Comparison of ENCODE assay signal across 1 cellular context in the genomic region with DNA sequence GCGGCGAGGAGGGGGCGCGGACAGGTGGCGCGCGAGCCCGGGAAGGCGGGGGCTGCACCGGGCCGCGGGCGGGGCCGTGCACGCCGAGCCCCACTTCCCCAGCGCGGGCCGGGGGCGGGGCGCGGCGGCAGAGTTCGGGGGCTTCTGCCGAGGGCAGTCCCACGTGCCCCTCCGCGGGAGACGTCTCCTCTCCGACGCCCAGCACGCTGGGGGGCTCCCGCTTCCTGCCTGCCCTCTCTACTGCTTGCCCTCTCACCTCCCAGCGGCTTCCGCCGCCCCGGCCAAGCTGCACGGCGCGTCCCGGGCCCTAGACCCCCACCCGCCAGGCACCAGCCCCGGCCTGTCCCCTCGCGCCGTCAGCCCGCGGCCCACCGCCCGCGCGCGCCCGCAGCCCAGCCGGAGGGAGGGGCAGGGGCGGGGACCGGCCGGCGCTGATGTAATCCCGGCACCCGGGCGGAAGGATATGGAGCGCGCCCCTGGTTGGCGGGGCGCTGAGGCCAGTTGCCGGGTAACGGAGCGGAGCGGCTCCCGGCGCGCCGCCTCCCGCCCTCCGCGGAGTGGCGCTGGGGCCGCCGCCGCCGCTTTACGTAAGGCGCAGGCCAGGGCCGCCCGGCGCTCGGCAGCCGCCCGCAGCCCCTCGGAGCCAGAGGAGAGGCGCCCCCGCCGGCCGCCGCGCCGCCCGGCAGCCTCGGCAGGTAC.
TF ChIP-seq lines count a peak whose summit lies in the region.

A gene with protein sequence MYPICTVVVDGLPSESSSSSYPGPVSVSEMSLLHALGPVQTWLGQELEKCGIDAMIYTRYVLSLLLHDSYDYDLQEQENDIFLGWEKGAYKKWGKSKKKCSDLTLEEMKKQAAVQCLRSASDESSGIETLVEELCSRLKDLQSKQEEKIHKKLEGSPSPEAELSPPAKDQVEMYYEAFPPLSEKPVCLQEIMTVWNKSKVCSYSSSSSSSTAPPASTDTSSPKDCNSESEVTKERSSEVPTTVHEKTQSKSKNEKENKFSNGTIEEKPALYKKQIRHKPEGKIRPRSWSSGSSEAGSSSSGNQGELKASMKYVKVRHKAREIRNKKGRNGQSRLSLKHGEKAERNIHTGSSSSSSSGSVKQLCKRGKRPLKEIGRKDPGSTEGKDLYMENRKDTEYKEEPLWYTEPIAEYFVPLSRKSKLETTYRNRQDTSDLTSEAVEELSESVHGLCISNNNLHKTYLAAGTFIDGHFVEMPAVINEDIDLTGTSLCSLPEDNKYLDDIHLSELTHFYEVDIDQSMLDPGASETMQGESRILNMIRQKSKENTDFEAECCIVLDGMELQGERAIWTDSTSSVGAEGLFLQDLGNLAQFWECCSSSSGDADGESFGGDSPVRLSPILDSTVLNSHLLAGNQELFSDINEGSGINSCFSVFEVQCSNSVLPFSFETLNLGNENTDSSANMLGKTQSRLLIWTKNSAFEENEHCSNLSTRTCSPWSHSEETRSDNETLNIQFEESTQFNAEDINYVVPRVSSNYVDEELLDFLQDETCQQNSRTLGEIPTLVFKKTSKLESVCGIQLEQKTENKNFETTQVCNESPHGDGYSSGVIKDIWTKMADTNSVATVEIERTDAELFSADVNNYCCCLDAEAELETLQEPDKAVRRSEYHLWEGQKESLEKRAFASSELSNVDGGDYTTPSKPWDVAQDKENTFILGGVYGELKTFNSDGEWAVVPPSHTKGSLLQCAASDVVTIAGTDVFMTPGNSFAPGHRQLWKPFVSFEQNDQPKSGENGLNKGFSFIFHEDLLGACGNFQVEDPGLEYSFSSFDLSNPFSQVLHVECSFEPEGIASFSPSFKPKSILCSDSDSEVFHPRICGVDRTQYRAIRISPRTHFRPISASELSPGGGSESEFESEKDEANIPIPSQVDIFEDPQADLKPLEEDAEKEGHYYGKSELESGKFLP (N-terminal part only) (plus strand): TSS at position 581 of the 699 bp plus-strand sequence. CDS start 41,727 bp downstream, outside the sequence.

TF ChIP-seq in HepG2, 621 proteins besides CTCF, POLR2A, EP300 and RAD21 (continued from another document and continues in another):
- TF ChIP-seq CENPX (CRISPR knock-in tag; IDR thresholded peaks at IDR 0.05) (no peak), ZNF496 (CRISPR knock-in tag; IDR thresholded peaks at IDR 0.05; ENCODE audit: insufficient replicate concordance) (no peak), CENPT (CRISPR knock-in tag; IDR thresholded peaks at IDR 0.05; ENCODE audit: low read depth) (peak; percentile 27; the same call in 1 of the 2 replicates), KDM5A (IDR thresholded peaks at IDR 0.05; ENCODE audit: borderline replicate concordance, low read length) (no peak), HNF4G (IDR thresholded peaks at IDR 0.05; ENCODE audit: borderline replicate concordance, low read depth, low read length) (no peak), HNF4G (CRISPR knock-in tag; IDR thresholded peaks at IDR 0.05; ENCODE audit: borderline replicate concordance, low read depth) (no peak; the same call in 1 of the 2 replicates), ZBTB1 (CRISPR knock-in tag; IDR thresholded peaks at IDR 0.05; ENCODE audit: borderline replicate concordance) (no peak), SIX1 (CRISPR knock-in tag; IDR thresholded peaks at IDR 0.05; ENCODE audit: borderline replicate concordance) (no peak), SP2 (CRISPR knock-in tag; IDR thresholded peaks at IDR 0.05) (peak; percentile 71), NR2F6 (IDR thresholded peaks at IDR 0.05) (no peak), NR2F6 (CRISPR knock-in tag; IDR thresholded peaks at IDR 0.05) (no peak), TCF12 (IDR thresholded peaks at IDR 0.05) (no peak), TCF12 (CRISPR knock-in tag; IDR thresholded peaks at IDR 0.05) (no peak), HOXA7 (CRISPR knock-in tag; IDR thresholded peaks at IDR 0.05) (no peak), ZNF652 (CRISPR knock-in tag; IDR thresholded peaks at IDR 0.05; ENCODE audit: borderline replicate concordance, low read depth) (no peak), XBP1 (CRISPR knock-in tag; IDR thresholded peaks at IDR 0.05) (no peak), HHEX (CRISPR knock-in tag; IDR thresholded peaks at IDR 0.05) (no peak), GLI4 (CRISPR knock-in tag; IDR thresholded peaks at IDR 0.05; ENCODE audit: borderline replicate concordance) (no peak), GATAD2A (CRISPR knock-in tag; IDR thresholded peaks at IDR 0.05) (no peak), KMT2B (CRISPR knock-in tag; IDR thresholded peaks at IDR 0.05) (peak; percentile 16; the same call in 1 of the 2 replicates), TEAD2 (CRISPR knock-in tag; IDR thresholded peaks at IDR 0.05) (no peak), ZIK1 (CRISPR knock-in tag; IDR thresholded peaks at IDR 0.05; ENCODE audit: borderline replicate concordance, low read depth) (peak; percentile 89), MLLT10 (CRISPR knock-in tag; IDR thresholded peaks at IDR 0.05) (no peak), ZNF274 (CRISPR knock-in tag; IDR thresholded peaks at IDR 0.05) (no peak), ZNF644 (CRISPR knock-in tag; IDR thresholded peaks at IDR 0.05; ENCODE audit: low read depth) (no peak), JUNB (CRISPR knock-in tag; IDR thresholded peaks at IDR 0.05; ENCODE audit: borderline replicate concordance) (no peak), PPARG (CRISPR knock-in tag; conservative IDR thresholded peaks at IDR 0.05) (no peak), DPF2 (CRISPR knock-in tag; IDR thresholded peaks at IDR 0.05; ENCODE audit: borderline replicate concordance, low read depth) (no peak), ZSCAN22 (CRISPR knock-in tag; IDR thresholded peaks at IDR 0.05) (no peak), ZNF543 (CRISPR knock-in tag; IDR thresholded peaks at IDR 0.05) (no peak), ZNF34 (CRISPR knock-in tag; IDR thresholded peaks at IDR 0.05; ENCODE audit: borderline replicate concordance) (peak; percentile 59; the same call in 1 of the 2 replicates)
- TF ChIP-seq, protein P1, sequence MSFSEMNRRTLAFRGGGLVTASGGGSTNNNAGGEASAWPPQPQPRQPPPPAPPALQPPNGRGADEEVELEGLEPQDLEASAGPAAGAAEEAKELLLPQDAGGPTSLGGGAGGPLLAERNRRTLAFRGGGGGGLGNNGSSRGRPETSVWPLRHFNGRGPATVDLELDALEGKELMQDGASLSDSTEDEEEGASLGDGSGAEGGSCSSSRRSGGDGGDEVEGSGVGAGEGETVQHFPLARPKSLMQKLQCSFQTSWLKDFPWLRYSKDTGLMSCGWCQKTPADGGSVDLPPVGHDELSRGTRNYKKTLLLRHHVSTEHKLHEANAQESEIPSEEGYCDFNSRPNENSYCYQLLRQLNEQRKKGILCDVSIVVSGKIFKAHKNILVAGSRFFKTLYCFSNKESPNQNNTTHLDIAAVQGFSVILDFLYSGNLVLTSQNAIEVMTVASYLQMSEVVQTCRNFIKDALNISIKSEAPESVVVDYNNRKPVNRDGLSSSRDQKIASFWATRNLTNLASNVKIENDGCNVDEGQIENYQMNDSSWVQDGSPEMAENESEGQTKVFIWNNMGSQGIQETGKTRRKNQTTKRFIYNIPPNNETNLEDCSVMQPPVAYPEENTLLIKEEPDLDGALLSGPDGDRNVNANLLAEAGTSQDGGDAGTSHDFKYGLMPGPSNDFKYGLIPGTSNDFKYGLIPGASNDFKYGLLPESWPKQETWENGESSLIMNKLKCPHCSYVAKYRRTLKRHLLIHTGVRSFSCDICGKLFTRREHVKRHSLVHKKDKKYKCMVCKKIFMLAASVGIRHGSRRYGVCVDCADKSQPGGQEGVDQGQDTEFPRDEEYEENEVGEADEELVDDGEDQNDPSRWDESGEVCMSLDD (CRISPR knock-in tag; IDR thresholded peaks at IDR 0.05; ENCODE audit: borderline replicate concordance) = no peak
- TF ChIP-seq, protein P2, sequence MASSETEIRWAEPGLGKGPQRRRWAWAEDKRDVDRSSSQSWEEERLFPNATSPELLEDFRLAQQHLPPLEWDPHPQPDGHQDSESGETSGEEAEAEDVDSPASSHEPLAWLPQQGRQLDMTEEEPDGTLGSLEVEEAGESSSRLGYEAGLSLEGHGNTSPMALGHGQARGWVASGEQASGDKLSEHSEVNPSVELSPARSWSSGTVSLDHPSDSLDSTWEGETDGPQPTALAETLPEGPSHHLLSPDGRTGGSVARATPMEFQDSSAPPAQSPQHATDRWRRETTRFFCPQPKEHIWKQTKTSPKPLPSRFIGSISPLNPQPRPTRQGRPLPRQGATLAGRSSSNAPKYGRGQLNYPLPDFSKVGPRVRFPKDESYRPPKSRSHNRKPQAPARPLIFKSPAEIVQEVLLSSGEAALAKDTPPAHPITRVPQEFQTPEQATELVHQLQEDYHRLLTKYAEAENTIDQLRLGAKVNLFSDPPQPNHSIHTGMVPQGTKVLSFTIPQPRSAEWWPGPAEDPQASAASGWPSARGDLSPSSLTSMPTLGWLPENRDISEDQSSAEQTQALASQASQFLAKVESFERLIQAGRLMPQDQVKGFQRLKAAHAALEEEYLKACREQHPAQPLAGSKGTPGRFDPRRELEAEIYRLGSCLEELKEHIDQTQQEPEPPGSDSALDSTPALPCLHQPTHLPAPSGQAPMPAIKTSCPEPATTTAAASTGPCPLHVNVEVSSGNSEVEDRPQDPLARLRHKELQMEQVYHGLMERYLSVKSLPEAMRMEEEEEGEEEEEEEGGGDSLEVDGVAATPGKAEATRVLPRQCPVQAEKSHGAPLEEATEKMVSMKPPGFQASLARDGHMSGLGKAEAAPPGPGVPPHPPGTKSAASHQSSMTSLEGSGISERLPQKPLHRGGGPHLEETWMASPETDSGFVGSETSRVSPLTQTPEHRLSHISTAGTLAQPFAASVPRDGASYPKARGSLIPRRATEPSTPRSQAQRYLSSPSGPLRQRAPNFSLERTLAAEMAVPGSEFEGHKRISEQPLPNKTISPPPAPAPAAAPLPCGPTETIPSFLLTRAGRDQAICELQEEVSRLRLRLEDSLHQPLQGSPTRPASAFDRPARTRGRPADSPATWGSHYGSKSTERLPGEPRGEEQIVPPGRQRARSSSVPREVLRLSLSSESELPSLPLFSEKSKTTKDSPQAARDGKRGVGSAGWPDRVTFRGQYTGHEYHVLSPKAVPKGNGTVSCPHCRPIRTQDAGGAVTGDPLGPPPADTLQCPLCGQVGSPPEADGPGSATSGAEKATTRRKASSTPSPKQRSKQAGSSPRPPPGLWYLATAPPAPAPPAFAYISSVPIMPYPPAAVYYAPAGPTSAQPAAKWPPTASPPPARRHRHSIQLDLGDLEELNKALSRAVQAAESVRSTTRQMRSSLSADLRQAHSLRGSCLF (CRISPR knock-in tag; IDR thresholded peaks at IDR 0.05; ENCODE audit: borderline replicate concordance) = no peak
- TF ChIP-seq, protein P3, sequence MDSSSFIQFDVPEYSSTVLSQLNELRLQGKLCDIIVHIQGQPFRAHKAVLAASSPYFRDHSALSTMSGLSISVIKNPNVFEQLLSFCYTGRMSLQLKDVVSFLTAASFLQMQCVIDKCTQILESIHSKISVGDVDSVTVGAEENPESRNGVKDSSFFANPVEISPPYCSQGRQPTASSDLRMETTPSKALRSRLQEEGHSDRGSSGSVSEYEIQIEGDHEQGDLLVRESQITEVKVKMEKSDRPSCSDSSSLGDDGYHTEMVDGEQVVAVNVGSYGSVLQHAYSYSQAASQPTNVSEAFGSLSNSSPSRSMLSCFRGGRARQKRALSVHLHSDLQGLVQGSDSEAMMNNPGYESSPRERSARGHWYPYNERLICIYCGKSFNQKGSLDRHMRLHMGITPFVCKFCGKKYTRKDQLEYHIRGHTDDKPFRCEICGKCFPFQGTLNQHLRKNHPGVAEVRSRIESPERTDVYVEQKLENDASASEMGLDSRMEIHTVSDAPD (CRISPR knock-in tag; IDR thresholded peaks at IDR 0.05) = no peak
- TF ChIP-seq, protein P4, sequence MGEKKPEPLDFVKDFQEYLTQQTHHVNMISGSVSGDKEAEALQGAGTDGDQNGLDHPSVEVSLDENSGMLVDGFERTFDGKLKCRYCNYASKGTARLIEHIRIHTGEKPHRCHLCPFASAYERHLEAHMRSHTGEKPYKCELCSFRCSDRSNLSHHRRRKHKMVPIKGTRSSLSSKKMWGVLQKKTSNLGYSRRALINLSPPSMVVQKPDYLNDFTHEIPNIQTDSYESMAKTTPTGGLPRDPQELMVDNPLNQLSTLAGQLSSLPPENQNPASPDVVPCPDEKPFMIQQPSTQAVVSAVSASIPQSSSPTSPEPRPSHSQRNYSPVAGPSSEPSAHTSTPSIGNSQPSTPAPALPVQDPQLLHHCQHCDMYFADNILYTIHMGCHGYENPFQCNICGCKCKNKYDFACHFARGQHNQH (CRISPR knock-in tag; IDR thresholded peaks at IDR 0.05) = peak; percentile 40; the same call in 1 of the 2 replicates
- TF ChIP-seq, protein P5, sequence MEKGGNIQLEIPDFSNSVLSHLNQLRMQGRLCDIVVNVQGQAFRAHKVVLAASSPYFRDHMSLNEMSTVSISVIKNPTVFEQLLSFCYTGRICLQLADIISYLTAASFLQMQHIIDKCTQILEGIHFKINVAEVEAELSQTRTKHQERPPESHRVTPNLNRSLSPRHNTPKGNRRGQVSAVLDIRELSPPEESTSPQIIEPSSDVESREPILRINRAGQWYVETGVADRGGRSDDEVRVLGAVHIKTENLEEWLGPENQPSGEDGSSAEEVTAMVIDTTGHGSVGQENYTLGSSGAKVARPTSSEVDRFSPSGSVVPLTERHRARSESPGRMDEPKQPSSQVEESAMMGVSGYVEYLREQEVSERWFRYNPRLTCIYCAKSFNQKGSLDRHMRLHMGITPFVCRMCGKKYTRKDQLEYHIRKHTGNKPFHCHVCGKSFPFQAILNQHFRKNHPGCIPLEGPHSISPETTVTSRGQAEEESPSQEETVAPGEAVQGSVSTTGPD (CRISPR knock-in tag; IDR thresholded peaks at IDR 0.05) = no peak
- TF ChIP-seq, protein P6, sequence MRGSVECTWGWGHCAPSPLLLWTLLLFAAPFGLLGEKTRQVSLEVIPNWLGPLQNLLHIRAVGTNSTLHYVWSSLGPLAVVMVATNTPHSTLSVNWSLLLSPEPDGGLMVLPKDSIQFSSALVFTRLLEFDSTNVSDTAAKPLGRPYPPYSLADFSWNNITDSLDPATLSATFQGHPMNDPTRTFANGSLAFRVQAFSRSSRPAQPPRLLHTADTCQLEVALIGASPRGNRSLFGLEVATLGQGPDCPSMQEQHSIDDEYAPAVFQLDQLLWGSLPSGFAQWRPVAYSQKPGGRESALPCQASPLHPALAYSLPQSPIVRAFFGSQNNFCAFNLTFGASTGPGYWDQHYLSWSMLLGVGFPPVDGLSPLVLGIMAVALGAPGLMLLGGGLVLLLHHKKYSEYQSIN (CRISPR knock-in tag; IDR thresholded peaks at IDR 0.05; ENCODE audit: borderline replicate concordance) = no peak
- TF ChIP-seq, protein P7, sequence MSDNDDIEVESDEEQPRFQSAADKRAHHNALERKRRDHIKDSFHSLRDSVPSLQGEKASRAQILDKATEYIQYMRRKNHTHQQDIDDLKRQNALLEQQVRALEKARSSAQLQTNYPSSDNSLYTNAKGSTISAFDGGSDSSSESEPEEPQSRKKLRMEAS (IDR thresholded peaks at IDR 0.05) = peak; percentile 90
- TF ChIP-seq, protein P8, sequence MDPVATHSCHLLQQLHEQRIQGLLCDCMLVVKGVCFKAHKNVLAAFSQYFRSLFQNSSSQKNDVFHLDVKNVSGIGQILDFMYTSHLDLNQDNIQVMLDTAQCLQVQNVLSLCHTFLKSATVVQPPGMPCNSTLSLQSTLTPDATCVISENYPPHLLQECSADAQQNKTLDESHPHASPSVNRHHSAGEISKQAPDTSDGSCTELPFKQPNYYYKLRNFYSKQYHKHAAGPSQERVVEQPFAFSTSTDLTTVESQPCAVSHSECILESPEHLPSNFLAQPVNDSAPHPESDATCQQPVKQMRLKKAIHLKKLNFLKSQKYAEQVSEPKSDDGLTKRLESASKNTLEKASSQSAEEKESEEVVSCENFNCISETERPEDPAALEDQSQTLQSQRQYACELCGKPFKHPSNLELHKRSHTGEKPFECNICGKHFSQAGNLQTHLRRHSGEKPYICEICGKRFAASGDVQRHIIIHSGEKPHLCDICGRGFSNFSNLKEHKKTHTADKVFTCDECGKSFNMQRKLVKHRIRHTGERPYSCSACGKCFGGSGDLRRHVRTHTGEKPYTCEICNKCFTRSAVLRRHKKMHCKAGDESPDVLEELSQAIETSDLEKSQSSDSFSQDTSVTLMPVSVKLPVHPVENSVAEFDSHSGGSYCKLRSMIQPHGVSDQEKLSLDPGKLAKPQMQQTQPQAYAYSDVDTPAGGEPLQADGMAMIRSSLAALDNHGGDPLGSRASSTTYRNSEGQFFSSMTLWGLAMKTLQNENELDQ (CRISPR knock-in tag; IDR thresholded peaks at IDR 0.05; ENCODE audit: borderline replicate concordance) = no peak
